Comparison of ENCODE assay signal across 17 cellular contexts in the genomic region with DNA sequence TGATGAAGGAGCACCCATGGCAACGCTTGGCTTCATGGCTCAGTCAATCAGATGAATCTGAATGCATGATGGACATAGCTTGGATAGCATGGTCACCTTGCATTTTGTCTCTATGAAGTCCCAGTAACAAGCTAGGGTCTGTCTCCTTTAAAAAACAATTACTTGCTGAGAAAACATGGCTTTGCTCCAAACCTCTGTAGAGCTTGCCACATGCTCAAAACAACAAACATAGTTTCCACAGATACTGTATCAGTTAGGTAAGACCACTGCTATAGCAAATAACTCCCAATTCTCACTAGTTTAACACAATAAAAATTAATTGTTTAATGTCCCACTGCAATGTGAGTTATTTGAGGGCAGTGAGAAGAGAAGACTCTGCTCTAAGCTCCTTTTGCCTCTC.
"Had no signal": no experiment of that assay in that cellular context is flagged by ENCODE, and none has a peak within 500 bp of the region (broad histone marks: within the 10 kb centered on the region; RNA-seq: fewer than 3 reads in every experiment).

No MANE protein-coding gene starts in this region.

- H3K36me3 ChIP-seq: right atrium auricular region, transverse colon, vagina had no signal

- H3K27me3 ChIP-seq: body of pancreas, foreskin keratinocyte, right atrium auricular region, transverse colon, vagina had no signal

- ATAC-seq: activated naive CD8-positive, alpha-beta T cell treated with anti-CD3 and anti-CD28 coated beads, Interleukin-2, amount 50 U/mL, for 24 hours; body of pancreas; foreskin keratinocyte; stimulated activated naive CD8-positive, alpha-beta T cell treated with anti-CD3 and anti-CD28 coated beads, Interleukin-15, Interleukin-2, amounts not matched to agents 100 U/mL and 50 U/mL, for 24 hours had no signal

- DNase-seq: activated naive CD4-positive, alpha-beta T cell treated with Interleukin-2 at 50 U/mL for 16 hours; activated naive CD8-positive, alpha-beta T cell treated with anti-CD3 and anti-CD28 coated beads, Interleukin-2, amount 50 U/mL, for 24 hours; body of pancreas; effector CD8-positive, alpha-beta T cell; foreskin keratinocyte; glutamatergic neuron; kidney glomerular epithelial cell; nucleus accumbens; stimulated activated CD4-positive, alpha-beta T cell treated with anti-CD3 and anti-CD28 coated beads, Interleukin-4, amount 100 ng/mL, for 4 hours; stimulated activated naive CD8-positive, alpha-beta T cell treated with anti-CD3 and anti-CD28 coated beads, Interleukin-15, Interleukin-2, amounts not matched to agents 100 U/mL and 50 U/mL, for 24 hours; SW 1271; transverse colon had no signal

- H3K27ac ChIP-seq: body of pancreas, foreskin keratinocyte, right atrium auricular region, transverse colon, vagina had no signal

- H3K9me3 Mint-ChIP-seq: activated naive CD8-positive, alpha-beta T cell treated with anti-CD3 and anti-CD28 coated beads, Interleukin-2, amount 50 U/mL, for 24 hours; central memory CD8-positive, alpha-beta T cell had no signal

- H3K9me3 ChIP-seq: body of pancreas, right atrium auricular region, transverse colon, vagina had no signal

- H3K4me3 Mint-ChIP-seq: activated naive CD8-positive, alpha-beta T cell treated with anti-CD3 and anti-CD28 coated beads, Interleukin-2, amount 50 U/mL, for 24 hours; central memory CD8-positive, alpha-beta T cell; nephron had no signal

- H3K4me3 ChIP-seq: body of pancreas, right atrium auricular region, smooth muscle cell, transverse colon, vagina had no signal

- H3K4me1 Mint-ChIP-seq: activated naive CD8-positive, alpha-beta T cell treated with anti-CD3 and anti-CD28 coated beads, Interleukin-2, amount 50 U/mL, for 24 hours; central memory CD8-positive, alpha-beta T cell; nephron had no signal

- H3K4me1 ChIP-seq: body of pancreas, foreskin keratinocyte, right atrium auricular region, transverse colon, vagina had no signal

- H3K27ac Mint-ChIP-seq: activated naive CD8-positive, alpha-beta T cell treated with anti-CD3 and anti-CD28 coated beads, Interleukin-2, amount 50 U/mL, for 24 hours; nephron had no signal
